ENCODE assay signal across 30 cellular contexts in the genomic region with DNA sequence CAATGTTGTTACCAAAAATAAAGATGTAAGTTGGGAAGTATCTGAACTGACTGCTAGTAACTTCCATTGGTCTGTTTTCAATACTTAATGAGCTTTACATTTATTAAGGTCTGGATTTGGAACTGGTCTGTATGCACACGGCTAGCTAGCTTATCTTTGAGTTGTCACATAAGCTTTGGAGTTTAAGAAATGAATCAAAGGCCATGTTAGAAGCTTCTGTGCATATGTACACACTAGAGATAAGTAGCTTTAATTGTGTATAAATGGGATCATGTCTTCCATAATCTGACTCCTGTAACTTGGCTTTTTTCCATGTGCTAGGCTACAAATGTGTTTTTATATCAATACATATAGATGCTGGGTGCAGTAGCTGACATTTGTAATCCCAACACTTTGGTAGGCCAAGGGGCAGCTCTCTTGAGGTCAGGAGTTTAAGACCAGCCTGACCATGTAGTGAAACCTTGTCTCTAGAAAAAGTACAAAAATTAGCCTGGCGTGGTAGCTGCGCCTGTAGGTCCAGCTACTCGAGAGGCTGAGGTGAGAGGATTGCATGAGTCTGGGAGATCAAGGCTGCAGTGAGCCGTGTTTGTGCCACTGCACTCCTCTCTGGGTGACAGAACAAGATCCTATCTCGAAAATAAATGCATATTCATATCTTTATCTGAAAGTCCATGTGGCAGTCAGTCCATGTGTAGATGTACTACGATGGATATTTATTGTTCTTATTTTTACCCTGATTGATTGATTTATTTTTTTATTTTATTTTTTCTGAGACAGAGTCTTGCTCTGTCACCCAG.
"Had no signal": no experiment of that assay in that cellular context is flagged by ENCODE, and none has a peak within 500 bp of the region (broad histone marks: within the 10 kb centered on the region; RNA-seq: fewer than 3 reads in every experiment).

No MANE protein-coding gene starts in this region.

- H3K27ac ChIP-seq: adrenal gland, body of pancreas, SJSA1, VCaP had no signal

- H3K9me3 ChIP-seq: adrenal gland, body of pancreas, SJSA1 had no signal

- DNase-seq: activated B cell treated with CpG ODN at 0.5 μM for 24 hours; activated CD4-positive, alpha-beta memory T cell treated with anti-CD3 and anti-CD28 coated beads for 36 hours; activated CD4-positive, alpha-beta T cell treated with anti-CD3 and anti-CD28 coated beads for 4 hours; activated CD4-positive, alpha-beta T cell treated with anti-CD3 and anti-CD28 coated beads, Interleukin-2, amount 50 U/mL, for 1 hour; activated CD4-positive, CD25-positive, alpha-beta regulatory T cell treated with anti-CD3 and anti-CD28 coated beads, Interleukin-2, amount 50 U/mL, for 72 hours; activated CD8-positive, alpha-beta memory T cell treated with anti-CD3 and anti-CD28 coated beads, Interleukin-2, amount 50 U/mL, for 4 hours; activated gamma-delta T cell treated with Interleukin-2 at 50 U/mL for 16 hours; activated naive CD4-positive, alpha-beta T cell treated with anti-CD3 and anti-CD28 coated beads for 36 hours; activated T-cell treated with anti-CD3 and anti-CD28 coated beads for 4 hours; activated T-cell treated with anti-CD3 and anti-CD28 coated beads, Interleukin-2, amount 50 U/mL, for 4 hours; adrenal gland; body of pancreas; caudate nucleus; cerebellar nuclear complex; NCI-H1436 treated with DMSO at 0.1 percent for 48 hours; NCI-H1694 treated with DMSO at 0.1 percent for 48 hours; NCI-H2029; NCI-H345; NCI-H524 treated with DMSO at 0.1 percent for 48 hours; SHP77; SW 1271; T-helper 1 cell; T-helper 2 cell; T-helper 9 cell had no signal

- H3K27me3 ChIP-seq: adrenal gland, body of pancreas, SJSA1 had no signal

- ATAC-seq: activated naive CD4-positive, alpha-beta T cell treated with anti-CD3 and anti-CD28 coated beads, Interleukin-2, amount 50 U/mL, for 72 hours; activated T-cell treated with anti-CD3 and anti-CD28 coated beads, Interleukin-2, amount 50 U/mL, for 4 hours; body of pancreas; Panc1 had no signal

- FAIRE-seq: astrocyte, bronchial epithelial cell had no signal

- H3K4me3 ChIP-seq: adrenal gland, body of pancreas, SJSA1 had no signal

- H3K4me1 ChIP-seq: adrenal gland, body of pancreas, SJSA1 had no signal
